8 cellular contexts compared by ENCODE assay signal in the genomic region with DNA sequence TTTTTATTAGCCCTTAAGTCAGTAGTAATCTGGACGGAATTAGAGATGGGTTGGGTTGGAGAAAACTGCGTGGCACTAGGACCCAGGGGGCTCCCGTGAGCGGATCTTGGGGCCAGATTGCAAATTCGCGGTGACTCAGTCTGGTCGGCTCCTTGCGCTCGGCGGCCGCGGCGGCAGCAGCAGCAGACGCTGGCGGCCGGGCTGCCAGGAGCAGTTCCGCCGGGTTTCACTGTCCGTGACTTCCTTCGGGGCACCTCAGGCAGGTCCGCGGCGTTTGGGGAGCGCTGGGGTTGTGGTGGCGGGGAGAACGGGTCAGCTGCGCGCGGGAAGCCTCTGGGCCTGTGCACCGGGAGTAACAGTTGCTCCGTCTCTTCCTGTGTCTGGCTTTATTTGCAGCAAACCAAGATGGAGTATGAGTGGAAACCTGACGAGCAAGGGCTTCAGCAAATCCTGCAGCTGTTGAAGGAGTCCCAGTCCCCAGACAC. TPM values are rescaled to one million over a fixed set of nuclear protein-coding genes. Genes with fewer than 3 reads are reported as not detected.
DNase-seq lines count a peak whose midpoint lies in the region; ATAC-seq and TF ChIP-seq lines count a peak whose summit lies in the region.

No MANE protein-coding gene starts in this region.

- H3K27ac Mint-ChIP-seq in activated T-helper 17 cell treated with anti-CD3 and anti-CD28 coated beads, Interleukin-2, amount 50 U/mL, for 72 hours: peak overlapping the region; percentile 96
- H3K27ac Mint-ChIP-seq in naive thymus-derived CD8-positive, alpha-beta T cell: peak overlapping the region; percentile 95 to 98 (median 96)
- H3K27ac Mint-ChIP-seq in stimulated activated naive B cell treated with anti-CD40 and anti-IgM and Interleukin-4, amounts not matched to agents 10 μg/mL and 1 μg/mL and 100 μg/mL, for 72 hours: peak overlapping the region; percentile 99

- no peaks in the 10 kb centered on the region for H3K27me3 Mint-ChIP-seq in activated T-helper 17 cell treated with anti-CD3 and anti-CD28 coated beads, Interleukin-2, amount 50 U/mL, for 72 hours
- H3K27me3 Mint-ChIP-seq in naive thymus-derived CD8-positive, alpha-beta T cell: no peaks in the 10 kb centered on the region
- no peaks in the 10 kb centered on the region for H3K27me3 Mint-ChIP-seq in stimulated activated naive B cell treated with anti-CD40 and anti-IgM and Interleukin-4, amounts not matched to agents 10 μg/mL and 1 μg/mL and 100 μg/mL, for 72 hours

- peak overlapping the region; percentile 68 for H3K4me3 ChIP-seq in Jurkat, Clone E6-1 (ENCODE audit: low read length)
- H3K4me3 ChIP-seq in fibroblast of mammary gland (ENCODE audit: control insufficient read depth, low read depth, low read length): peak overlapping the region; percentile 87

- H3K36me3 Mint-ChIP-seq in activated T-helper 17 cell treated with anti-CD3 and anti-CD28 coated beads, Interleukin-2, amount 50 U/mL, for 72 hours (ENCODE audit: low read depth): peaks cover 46% of the 10 kb centered on the region
- peaks cover 0 to 18% (median 0%) of the 10 kb centered on the region in 3 donors for H3K36me3 Mint-ChIP-seq in naive thymus-derived CD8-positive, alpha-beta T cell
- H3K36me3 Mint-ChIP-seq in stimulated activated naive B cell treated with anti-CD40 and anti-IgM and Interleukin-4, amounts not matched to agents 10 μg/mL and 1 μg/mL and 100 μg/mL, for 72 hours: peaks cover 5 to 14% of the 10 kb centered on the region in 2 donors

- H3K9me3 Mint-ChIP-seq in activated T-helper 17 cell treated with anti-CD3 and anti-CD28 coated beads, Interleukin-2, amount 50 U/mL, for 72 hours: no peaks in the 10 kb centered on the region
- no peaks in the 10 kb centered on the region for H3K9me3 Mint-ChIP-seq in naive thymus-derived CD8-positive, alpha-beta T cell
- no peaks in the 10 kb centered on the region for H3K9me3 Mint-ChIP-seq in stimulated activated naive B cell treated with anti-CD40 and anti-IgM and Interleukin-4, amounts not matched to agents 10 μg/mL and 1 μg/mL and 100 μg/mL, for 72 hours

- peak; percentile 81 for ATAC-seq in GM21619 (IDR thresholded peaks at IDR 0.05; ENCODE audit: unreplicated experiment)
- peak; percentile 89 for ATAC-seq in activated T-helper 17 cell treated with anti-CD3 and anti-CD28 coated beads, Interleukin-2, amount 50 U/mL, for 72 hours (replicated peaks)
- peak; percentile 85 to 87 for ATAC-seq in naive thymus-derived CD8-positive, alpha-beta T cell
- peak; percentile 84 to 86 for ATAC-seq in stimulated activated naive B cell treated with anti-CD40 and anti-IgM and Interleukin-4, amounts not matched to agents 10 μg/mL and 1 μg/mL and 100 μg/mL, for 72 hours (replicated peaks)

- DNase-seq in DMS79 (lab: John Stamatoyannopoulos, UW) (peak; percentile 61), RKO (ENCODE audit: low spot score) (peak; percentile 94), fibroblast of mammary gland (ENCODE audit: low read depth) (peak; percentile 92)
- DNase-seq in Jurkat, Clone E6-1 (ENCODE audit: low read depth, low spot score): peak; percentile 77
- DNase-seq in naive thymus-derived CD8-positive, alpha-beta T cell: peak; percentile 67 to 90 (median 77)
- DNase-seq in stimulated activated naive B cell treated with anti-CD40 and anti-IgM and Interleukin-4, amounts not matched to agents 10 μg/mL and 1 μg/mL and 100 μg/mL, for 72 hours: peak; percentile 80

- H3K4me1 Mint-ChIP-seq in activated T-helper 17 cell treated with anti-CD3 and anti-CD28 coated beads, Interleukin-2, amount 50 U/mL, for 72 hours: peaks cover 10% of the 10 kb centered on the region
- peaks cover 18 to 64% (median 50%) of the 10 kb centered on the region in 4 donors for H3K4me1 Mint-ChIP-seq in naive thymus-derived CD8-positive, alpha-beta T cell
- peaks cover 12 to 43% of the 10 kb centered on the region in 2 donors for H3K4me1 Mint-ChIP-seq in stimulated activated naive B cell treated with anti-CD40 and anti-IgM and Interleukin-4, amounts not matched to agents 10 μg/mL and 1 μg/mL and 100 μg/mL, for 72 hours

- TF ChIP-seq CTCF in fibroblast of mammary gland (conservative IDR thresholded peaks at IDR 0.05; ENCODE audit: control insufficient read depth, insufficient read depth, low read depth, low read length): no peak

- POLR2A ChIA-PET in naive thymus-derived CD8-positive, alpha-beta T cell (lab: Charles Lee): interaction anchor here (1.1 to 4.1 kb wide), 2 partner anchors 14 to 30 kb away, joined by 3 to 35 read pairs; partner anchors contain the start of gene TNPO1

- peak overlapping the region; percentile 96 for H3K4me3 Mint-ChIP-seq in activated T-helper 17 cell treated with anti-CD3 and anti-CD28 coated beads, Interleukin-2, amount 50 U/mL, for 72 hours
- H3K4me3 Mint-ChIP-seq in naive thymus-derived CD8-positive, alpha-beta T cell: peak overlapping the region; percentile 93 to 99 (median 97)
- H3K4me3 Mint-ChIP-seq in stimulated activated naive B cell treated with anti-CD40 and anti-IgM and Interleukin-4, amounts not matched to agents 10 μg/mL and 1 μg/mL and 100 μg/mL, for 72 hours: peak overlapping the region; percentile 98 to 100

RNA-seq across cellular contexts. Expression of gene TNPO1, which starts 31.6 kb away (rescaled TPM):
- 53.3 TPM for polyA plus RNA-seq in Jurkat, Clone E6-1 (2012; ENCODE audit: insufficient read depth, insufficient read length)
- 100 to 1,000 TPM in 1 of 2 donors, 10 to 100 TPM in 1; 61.7 to 117 TPM for total RNA-seq in activated T-helper 17 cell treated with anti-CD3 and anti-CD28 coated beads, Interleukin-2, amount 50 U/mL, for 72 hours
- 10 to 100 TPM; 91.0 to 94.1 TPM for total RNA-seq in naive thymus-derived CD8-positive, alpha-beta T cell
- 10 to 100 TPM; 47.6 to 63.7 (median 52.8) TPM for polyA plus RNA-seq in naive thymus-derived CD8-positive, alpha-beta T cell

Comparison
In these comparisons a context has a peak if more than half of its experiments do, and no peak if none do; other contexts are left out.
1. Peak in every context shown above with its lines: DNase-seq, ATAC-seq and H3K4me3 ChIP-seq.